Comparison of ENCODE assay signal across 8 cellular contexts in the genomic region with DNA sequence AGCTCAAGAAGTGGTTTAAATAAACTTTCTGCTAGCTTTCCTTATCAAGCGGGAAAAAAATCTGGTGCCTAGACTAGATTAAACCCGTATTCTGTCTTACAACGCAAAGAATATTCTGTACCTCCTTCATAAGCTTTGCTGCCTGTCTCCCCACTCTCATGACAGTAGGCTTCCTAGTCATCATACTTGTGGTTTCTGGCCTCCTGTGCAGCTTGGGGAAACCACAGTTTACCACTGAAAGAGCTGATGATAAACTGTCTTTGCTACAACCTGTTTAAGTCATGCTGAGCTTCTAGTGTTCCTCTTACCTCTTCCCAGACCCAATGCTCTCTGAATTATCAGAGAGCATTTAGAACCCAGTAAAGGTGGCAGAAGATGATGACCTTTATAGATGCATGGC. TPM values are rescaled to one million over a fixed set of nuclear protein-coding genes. Genes with fewer than 3 reads are reported as not detected.
DNase-seq lines count a peak whose midpoint lies in the region; ATAC-seq, FAIRE-seq and TF ChIP-seq lines count a peak whose summit lies in the region.

No MANE protein-coding gene starts in this region.

- no peaks in the 10 kb centered on the region for H4K20me1 ChIP-seq in endothelial cell of umbilical vein (replicated peaks; ENCODE audit: control insufficient read depth, extremely low read depth, insufficient read depth, low read length)

- H3K4me3 ChIP-seq in endothelial cell of umbilical vein (replicated peaks in 1 of 3; ENCODE audit: insufficient read depth in 1 of 3, low read depth in 1 of 3, low read length in 3 of 3), result no peak overlapping the region
- no peak overlapping the region for H3K4me3 ChIP-seq in prostate gland
- H3K4me3 ChIP-seq in Peyer's patch, result no peak overlapping the region

- dilution Hi-C loops in endothelial cell of umbilical vein (cut with MboI; ENCODE audit: extremely low pct_ligation_motif_present, low sequenced_read_pairs), result no loop called here

- no peaks in the 10 kb centered on the region for H3K27me3 ChIP-seq in endothelial cell of umbilical vein (ENCODE audit: control insufficient read depth in 2 of 2, insufficient read depth in 2 of 2, low read length in 2 of 2)
- no peaks in the 10 kb centered on the region for H3K27me3 ChIP-seq in prostate gland (replicated peaks; ENCODE audit: insufficient read depth)
- no peaks in the 10 kb centered on the region for H3K27me3 ChIP-seq in Peyer's patch

- TF ChIP-seq POLR2A in endothelial cell of umbilical vein (IDR thresholded peaks at IDR 0.05; ENCODE audit: low read depth, low read length) (peak; percentile 2), prostate gland (IDR thresholded peaks at IDR 0.05) (no peak), Peyer's patch (IDR thresholded peaks at IDR 0.05) (no peak)

- H3K27ac ChIP-seq in endothelial cell of umbilical vein (ENCODE audit: insufficient read depth, low read depth, low read length) (no peak overlapping the region), prostate gland (no peak overlapping the region), Peyer's patch (no peak overlapping the region)

- no peak overlapping the region for H3K4me2 ChIP-seq in endothelial cell of umbilical vein (ENCODE audit: insufficient read depth, low read length)

- H3K4me1 ChIP-seq in endothelial cell of umbilical vein (ENCODE audit: control insufficient read depth, extremely low read depth, insufficient read depth, low read length) (peaks cover 8% of the 10 kb centered on the region), prostate gland (replicated peaks) (no peaks in the 10 kb centered on the region), Peyer's patch (peaks cover 0 to 11% (median 0%) of the 10 kb centered on the region in 4 donors)

- POLR2A ChIA-PET in endothelial cell of umbilical vein (lab: Charles Lee), result no interaction called here

- H3K9me1 ChIP-seq in endothelial cell of umbilical vein (replicated peaks; ENCODE audit: control insufficient read depth, extremely low read depth, insufficient read depth, low read length), result no peaks in the 10 kb centered on the region

- H3K79me2 ChIP-seq in endothelial cell of umbilical vein (ENCODE audit: control insufficient read depth, insufficient read depth, low read length), result no peaks in the 10 kb centered on the region

- H3K36me3 ChIP-seq in endothelial cell of umbilical vein (ENCODE audit: control insufficient read depth in 2 of 2, extremely low read depth in 1 of 2, insufficient read depth in 2 of 2, low read length in 2 of 2) (peaks cover 8 to 19% of the 10 kb centered on the region in 2 experiments), prostate gland (peaks cover 0 to 3% of the 10 kb centered on the region in 2 donors), Peyer's patch (peaks cover 0 to 21% (median 4%) of the 10 kb centered on the region in 3 donors)

- peak; percentile 77 for DNase-seq in RPMI7951 (ENCODE audit: low read depth)
- DNase-seq in endothelial cell of umbilical vein (ENCODE audit: low read depth, low spot score), result no peak
- DNase-seq in prostate gland (ENCODE audit: low spot score), result no peak
- no peak for DNase-seq in NCI-H146 treated with DMSO at 0.1 percent for 48 hours (lab: John Stamatoyannopoulos, UW; ENCODE audit: unreplicated experiment)
- no peak for DNase-seq in Peyer's patch
- DNase-seq in cardiac septum (ENCODE audit: low spot score), result no peak

- no peaks in the 10 kb centered on the region for H3K9me3 ChIP-seq in endothelial cell of umbilical vein (replicated peaks; ENCODE audit: control insufficient read depth, insufficient read depth, low read length)
- no peaks in the 10 kb centered on the region for H3K9me3 ChIP-seq in prostate gland
- no peaks in the 10 kb centered on the region for H3K9me3 ChIP-seq in Peyer's patch

- no peak overlapping the region for H3K9ac ChIP-seq in endothelial cell of umbilical vein (replicated peaks; ENCODE audit: extremely low read depth, insufficient read depth, low read length)

- TSS peak; percentile 9 for BruUV-seq in endothelial cell of umbilical vein (replicated peaks; lab: Mats Ljungman, UMichigan)

- CTCF ChIA-PET in endothelial cell of umbilical vein (lab: Charles Lee), result interaction anchor here (1.1 to 1.8 kb wide), 7 partner anchors 7 to 153 kb away, joined by 3 to 4 read pairs (median 4); no protein-coding TSS in a partner anchor

- no peak for FAIRE-seq in endothelial cell of umbilical vein (lab: Jason Lieb, UNC)

- no peak for TF ChIP-seq CTCF in endothelial cell of umbilical vein (IDR thresholded peaks at IDR 0.05; ENCODE audit: extremely low read depth in 1 of 2, insufficient read depth in 1 of 2, low read depth in 1 of 2, low read length in 2 of 2)
- no peak for TF ChIP-seq CTCF in prostate gland (IDR thresholded peaks at IDR 0.05)
- TF ChIP-seq CTCF in Peyer's patch (IDR thresholded peaks at IDR 0.05), result no peak

- H2AFZ ChIP-seq in endothelial cell of umbilical vein (ENCODE audit: low read depth, low read length), result no peak overlapping the region

- peak; percentile 80 for ATAC-seq in GM18499 (IDR thresholded peaks at IDR 0.05; ENCODE audit: insufficient read depth, unreplicated experiment)
- peak; percentile 74 for ATAC-seq in HG02571 (IDR thresholded peaks at IDR 0.05; ENCODE audit: unreplicated experiment)

- WGBS in prostate gland, result 78% methylated on average over 3 of the region's 3 CpGs

- intact Hi-C loops in endothelial cell of umbilical vein (cut with micrococcal nuclease), result no loop called here
- intact Hi-C loops in prostate gland (cut with DNase I), result loop anchor here (10.0 kb wide), 1 partner anchor 397 kb away; no protein-coding TSS in a partner anchor
- intact Hi-C loops in cardiac septum (cut with DNase I), result no loop called here

TF ChIP-seq in endothelial cell of umbilical vein, 7 proteins besides CTCF, POLR2A, EP300 and RAD21:
- TF ChIP-seq MYC (IDR thresholded peaks at IDR 0.05; ENCODE audit: low read depth, low read length) (no peak), POLR2AphosphoS5 (IDR thresholded peaks at IDR 0.05; ENCODE audit: insufficient read depth, low read depth, low read length) (peak; percentile 6)

RNA-seq across cellular contexts. Expression of a gene that starts 55.0 kb away (rescaled TPM):
- total RNA-seq in RPMI7951 (2014; rRNA removed; shearing (Covaris generic)), result 48.2 and 49.0 TPM in 2 replicates
- total RNA-seq in endothelial cell of umbilical vein (156 and 264 TPM in 2 replicates), prostate gland (10 to 100 TPM; 17.7 to 19.4 TPM), Peyer's patch (10 to 100 TPM in 3 of 4 donors, 1 to 10 TPM in 1; 7.5 to 40.4 (median 15.2) TPM), cardiac septum (76.2 TPM)
- polyA plus RNA-seq in endothelial cell of umbilical vein, result 86.4 and 97.3 TPM in 2 replicates
- 56.4 and 60.5 TPM in 2 replicates for polyA plus RNA-seq in endothelial cell of umbilical vein (2011; cell fraction: cytosol; rRNA removed)
- 106 and 108 TPM in 2 replicates for polyA plus RNA-seq in endothelial cell of umbilical vein (2011; cell fraction: nucleus; rRNA removed)
- 37.0 and 88.8 TPM in 2 replicates for polyA plus RNA-seq in endothelial cell of umbilical vein (2012)
- polyA minus RNA-seq in endothelial cell of umbilical vein, result 119 and 146 TPM in 2 replicates
- polyA minus RNA-seq in endothelial cell of umbilical vein (2011; cell fraction: cytosol; rRNA and poly(A)+ RNA removed), result 55.5 TPM
- 52.4 and 55.8 TPM in 2 replicates for polyA minus RNA-seq in endothelial cell of umbilical vein (2011; cell fraction: nucleus; rRNA and poly(A)+ RNA removed)
